ENCODE assay signal across 25 cellular contexts in the genomic region with DNA sequence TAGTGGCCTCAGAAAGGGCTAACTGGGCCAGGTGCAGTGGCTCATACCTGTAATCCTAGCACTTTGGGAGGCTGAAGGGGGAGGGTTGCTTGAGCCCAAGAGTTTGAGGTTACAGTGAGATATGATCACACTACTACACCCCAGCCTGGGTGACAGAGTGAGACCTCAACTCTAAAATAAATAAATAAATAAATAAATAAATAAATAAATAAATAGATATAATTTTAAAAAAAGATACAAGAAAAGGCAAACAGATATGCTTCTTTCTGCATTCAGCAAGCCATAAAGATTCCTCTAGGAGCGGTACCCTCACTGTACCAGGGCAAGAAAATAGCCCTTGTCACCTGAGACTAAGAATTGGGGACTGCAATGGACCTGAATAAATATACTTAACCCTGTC. TPM values are rescaled to one million over a fixed set of nuclear protein-coding genes. Genes with fewer than 3 reads are reported as not detected.
DNase-seq lines count a peak whose midpoint lies in the region; ATAC-seq, FAIRE-seq and TF ChIP-seq lines count a peak whose summit lies in the region.
"Had no signal": no experiment of that assay in that cellular context is flagged by ENCODE, and none has a peak within 500 bp of the region (broad histone marks: within the 10 kb centered on the region; RNA-seq: fewer than 3 reads in every experiment).

No MANE protein-coding gene starts in this region.

- DNase-seq in activated CD8-positive, alpha-beta memory T cell treated with anti-CD3 and anti-CD28 coated beads, Interleukin-2, amount 10 ng/mL, durations not matched to agents 7 days and 5 days: no peak
- no peak for DNase-seq in activated CD8-positive, alpha-beta memory T cell treated with anti-CD3 and anti-CD28 coated beads, Interleukin-2, amount 50 U/mL, for 4 hours
- no peak for DNase-seq in kidney
- DNase-seq in mesenchymal stem cell: no peak
- DNase-seq in NAMALWA (ENCODE audit: low spot score): no peak
- DNase-seq in H9: no peak
- DNase-seq: activated CD4-positive, alpha-beta T cell treated with anti-CD3 and anti-CD28 coated beads for 48 hours; activated T-cell treated with anti-CD3 and anti-CD28 coated beads, Interleukin-2, amount 50 U/mL, for 24 hours; C1 segment of cervical spinal cord; dermis blood vessel endothelial cell; DMS79; foreskin melanocyte; hippocampal formation; mammary epithelial cell; NCI-H187 treated with DMSO at 0.1 percent for 48 hours; nucleus accumbens; substantia nigra; uterus had no signal

- 93% methylated on average over 1 of the region's 1 CpG for WGBS in mesenchymal stem cell
- WGBS in H9 (ENCODE audit: extremely low coverage, insufficient read length, low lambda C conversion rate): no CpG with 5 or more reads among the region's 1 CpG

- H2BK120ac ChIP-seq in mesenchymal stem cell (ENCODE audit: low read depth, low read length) (no peak overlapping the region), H9 (ENCODE audit: low read depth, low read length, poor library complexity, severe bottlenecking) (no peak overlapping the region)

- H3K14ac ChIP-seq in mesenchymal stem cell (ENCODE audit: low read length in 2 of 2) (no peak overlapping the region), H9 (ENCODE audit: insufficient read depth, low read length) (no peak overlapping the region)

- H4K20me1 ChIP-seq in OCI-LY1 (ENCODE audit: insufficient read depth, low read length) (no peaks in the 10 kb centered on the region), H9 (ENCODE audit: control insufficient read depth, insufficient read depth, insufficient read length) (no peaks in the 10 kb centered on the region)

- H3K4me3 ChIP-seq in OCI-LY1 (ENCODE audit: low read depth, low read length, poor library complexity, severe bottlenecking) (no peak overlapping the region), kidney (ENCODE audit: low read length in 2 of 2) (no peak overlapping the region), mesenchymal stem cell (ENCODE audit: insufficient read depth in 1 of 2, low read depth in 1 of 2, low read length in 2 of 2) (no peak overlapping the region)
- H3K4me3 ChIP-seq: K562, SK-N-MC, uterus had no signal

- no peak overlapping the region for H4K5ac ChIP-seq in H9 (ENCODE audit: insufficient read length, low read depth, low read length)

- no peak overlapping the region for H3K18ac ChIP-seq in mesenchymal stem cell (ENCODE audit: low read depth in 1 of 2, low read length in 2 of 2)
- no peak overlapping the region for H3K18ac ChIP-seq in H9 (ENCODE audit: insufficient read length, low read depth, low read length)

- H3K4me2 ChIP-seq in OCI-LY1 (ENCODE audit: low read length) (no peak overlapping the region), mesenchymal stem cell (ENCODE audit: low read length, poor library complexity, severe bottlenecking) (no peak overlapping the region), H9 (ENCODE audit: insufficient read depth, insufficient read length, low read length) (no peak overlapping the region)

- H3K23ac ChIP-seq in mesenchymal stem cell (ENCODE audit: low read length in 2 of 2): no peak overlapping the region
- no peak overlapping the region for H3K23ac ChIP-seq in H9 (ENCODE audit: insufficient read length, low read depth, low read length)

- no peaks in the 10 kb centered on the region for H3K9me3 Mint-ChIP-seq in activated CD8-positive, alpha-beta memory T cell treated with anti-CD3 and anti-CD28 coated beads, Interleukin-2, amount 10 ng/mL, durations not matched to agents 7 days and 5 days (ENCODE audit: low read depth)
- no peaks in the 10 kb centered on the region for H3K9me3 Mint-ChIP-seq in stimulated activated memory B cell treated with anti-CD40 and anti-IgM and Interleukin-4, amounts not matched to agents 10 μg/mL and 1 μg/mL and 100 μg/mL, for 72 hours
- no peaks in the 10 kb centered on the region; a peak in 1 of 5 replicates for H3K9me3 Mint-ChIP-seq in H9
- H3K9me3 Mint-ChIP-seq: activated T-cell treated with anti-CD3 and anti-CD28 coated beads, Interleukin-2, amount 50 U/mL, for 24 hours had no signal

- H3K79me2 ChIP-seq in OCI-LY1 (ENCODE audit: insufficient read depth, low read length) (no peaks in the 10 kb centered on the region), H9 (ENCODE audit: insufficient read depth, low read length) (no peaks in the 10 kb centered on the region)

- H4K91ac ChIP-seq in mesenchymal stem cell (ENCODE audit: low read length): no peak overlapping the region
- no peak overlapping the region for H4K91ac ChIP-seq in H9 (ENCODE audit: insufficient read length, low read depth, low read length)

- H3K4me3 Mint-ChIP-seq in activated CD8-positive, alpha-beta memory T cell treated with anti-CD3 and anti-CD28 coated beads, Interleukin-2, amount 10 ng/mL, durations not matched to agents 7 days and 5 days: no peak overlapping the region
- peak overlapping the region; percentile 69 for H3K4me3 Mint-ChIP-seq in stimulated activated memory B cell treated with anti-CD40 and anti-IgM and Interleukin-4, amounts not matched to agents 10 μg/mL and 1 μg/mL and 100 μg/mL, for 72 hours
- no peak overlapping the region for H3K4me3 Mint-ChIP-seq in H9

- TF ChIP-seq CTCF in OCI-LY1 (IDR thresholded peaks at IDR 0.05; ENCODE audit: low read length) (no peak), kidney (IDR thresholded peaks at IDR 0.05; ENCODE audit: borderline replicate concordance, extremely low read depth, insufficient read depth) (no peak), H9 (conservative IDR thresholded peaks at IDR 0.05) (no peak)

- H3K4ac ChIP-seq in mesenchymal stem cell (ENCODE audit: low read depth in 1 of 2, low read length in 2 of 2) (no peak overlapping the region), H9 (ENCODE audit: low read depth, low read length) (no peak overlapping the region)

- ATAC-seq in activated CD8-positive, alpha-beta memory T cell treated with anti-CD3 and anti-CD28 coated beads, Interleukin-2, amount 10 ng/mL, durations not matched to agents 7 days and 5 days: no peak
- ATAC-seq in stimulated activated memory B cell treated with anti-CD40 and anti-IgM and Interleukin-4, amounts not matched to agents 10 μg/mL and 1 μg/mL and 100 μg/mL, for 72 hours: no peak
- ATAC-seq: HCT116, K562 had no signal

- H3K4me1 ChIP-seq in OCI-LY1 (ENCODE audit: insufficient read depth, low read length, severe bottlenecking) (peaks cover 69% of the 10 kb centered on the region), kidney (ENCODE audit: control insufficient read depth in 1 of 2, insufficient read depth in 1 of 2, low read depth in 1 of 2, low read length in 2 of 2) (peaks cover 21 to 32% of the 10 kb centered on the region in 2 donors), mesenchymal stem cell (ENCODE audit: control insufficient read depth, insufficient read depth, low read depth, low read length) (peaks cover 27% of the 10 kb centered on the region), H9 (ENCODE audit: insufficient read depth, low read length) (no peaks in the 10 kb centered on the region; the same call in 1 of the 2 replicates)
- H3K4me1 ChIP-seq: uterus had no signal

- H2BK12ac ChIP-seq in mesenchymal stem cell (ENCODE audit: low read length in 2 of 2): no peak overlapping the region
- H2BK12ac ChIP-seq in H9 (ENCODE audit: insufficient read length, low read depth, low read length): no peak overlapping the region

- H3T11ph ChIP-seq in H9 (ENCODE audit: low read length): no peak overlapping the region

- intact Hi-C loops in kidney (cut with DNase I): no loop called here

- H2BK15ac ChIP-seq in mesenchymal stem cell (ENCODE audit: low read depth, poor library complexity, severe bottlenecking) (no peak overlapping the region), H9 (ENCODE audit: low read depth, low read length) (no peak overlapping the region)

- H2AFZ ChIP-seq in OCI-LY1 (ENCODE audit: low read length) (no peak overlapping the region), mesenchymal stem cell (ENCODE audit: low read depth, low read length) (no peak overlapping the region), H9 (ENCODE audit: low read length) (no peak overlapping the region)

- no peaks in the 10 kb centered on the region for H3K9me2 ChIP-seq in OCI-LY1 (ENCODE audit: low read depth, low read length)

- H3K23me2 ChIP-seq in H9 (ENCODE audit: insufficient read length, low read depth, low read length, poor library complexity, severe bottlenecking): peaks cover 5% of the 10 kb centered on the region

- H3K9ac ChIP-seq in OCI-LY1 (ENCODE audit: low read length) (no peak overlapping the region), kidney (ENCODE audit: low read length in 2 of 2) (no peak overlapping the region), mesenchymal stem cell (ENCODE audit: low read length) (no peak overlapping the region), H9 (ENCODE audit: extremely low read depth, insufficient read length, low read length) (no peak overlapping the region)

- no peaks in the 10 kb centered on the region for H3K36me3 ChIP-seq in OCI-LY1 (ENCODE audit: insufficient read depth, low read length)
- H3K36me3 ChIP-seq in kidney (ENCODE audit: control insufficient read depth in 1 of 2, insufficient read depth in 2 of 2, low read length in 2 of 2): peaks cover 3 to 6% of the 10 kb centered on the region in 2 donors
- peaks cover 0 to under 1% of the 10 kb centered on the region in 2 experiments for H3K36me3 ChIP-seq in mesenchymal stem cell (ENCODE audit: control insufficient read depth in 1 of 2, insufficient read depth in 2 of 2, low read depth in 1 of 2, low read length in 2 of 2)
- H3K36me3 ChIP-seq: uterus had no signal

- no peak overlapping the region for H2AK5ac ChIP-seq in mesenchymal stem cell (ENCODE audit: low read length, severe bottlenecking)
- no peak overlapping the region for H2AK5ac ChIP-seq in H9 (ENCODE audit: insufficient read length, low read length)

- H4K8ac ChIP-seq in mesenchymal stem cell (ENCODE audit: low read length) (no peak overlapping the region), H9 (replicated peaks; ENCODE audit: insufficient read length, low read depth, low read length) (no peak overlapping the region)

- H3K36me3 Mint-ChIP-seq in activated CD8-positive, alpha-beta memory T cell treated with anti-CD3 and anti-CD28 coated beads, Interleukin-2, amount 10 ng/mL, durations not matched to agents 7 days and 5 days: no peaks in the 10 kb centered on the region
- no peaks in the 10 kb centered on the region for H3K36me3 Mint-ChIP-seq in stimulated activated memory B cell treated with anti-CD40 and anti-IgM and Interleukin-4, amounts not matched to agents 10 μg/mL and 1 μg/mL and 100 μg/mL, for 72 hours
- no peaks in the 10 kb centered on the region for H3K36me3 Mint-ChIP-seq in H9 (ENCODE audit: insufficient read depth in 1 of 3, low read depth in 3 of 3)

- no peak overlapping the region for H2BK20ac ChIP-seq in H9 (ENCODE audit: low read depth, low read length, poor library complexity, severe bottlenecking)

- 0 out of 2 replicates have a peak, but pooled peaks cover 3% of the 10 kb centered on the region for H3F3A ChIP-seq in OCI-LY1 (ENCODE audit: insufficient read depth, low read length)

- peak overlapping the region; percentile 84 for H3K27ac Mint-ChIP-seq in activated CD8-positive, alpha-beta memory T cell treated with anti-CD3 and anti-CD28 coated beads, Interleukin-2, amount 10 ng/mL, durations not matched to agents 7 days and 5 days
- peak overlapping the region; percentile 67 for H3K27ac Mint-ChIP-seq in stimulated activated memory B cell treated with anti-CD40 and anti-IgM and Interleukin-4, amounts not matched to agents 10 μg/mL and 1 μg/mL and 100 μg/mL, for 72 hours
- no peak overlapping the region for H3K27ac Mint-ChIP-seq in H9

- H3K56ac ChIP-seq in H9 (ENCODE audit: insufficient read length, low read depth, low read length): no peak overlapping the region

- H3K79me1 ChIP-seq in mesenchymal stem cell (replicated peaks; ENCODE audit: low read length, poor library complexity, severe bottlenecking) (peaks cover 2% of the 10 kb centered on the region), H9 (ENCODE audit: insufficient read depth, low read depth, low read length, poor library complexity, severe bottlenecking) (no peaks in the 10 kb centered on the region)

- CTCF ChIA-PET in activated CD8-positive, alpha-beta memory T cell treated with anti-CD3 and anti-CD28 coated beads, Interleukin-2, amount 10 ng/mL, durations not matched to agents 7 days and 5 days (lab: Charles Lee): interaction anchor here (1.0 kb wide), 1 partner anchor 35 kb away, joined by 3 read pairs; no protein-coding TSS in a partner anchor

- no peaks in the 10 kb centered on the region for H3K27me3 Mint-ChIP-seq in activated CD8-positive, alpha-beta memory T cell treated with anti-CD3 and anti-CD28 coated beads, Interleukin-2, amount 10 ng/mL, durations not matched to agents 7 days and 5 days
- H3K27me3 Mint-ChIP-seq in stimulated activated memory B cell treated with anti-CD40 and anti-IgM and Interleukin-4, amounts not matched to agents 10 μg/mL and 1 μg/mL and 100 μg/mL, for 72 hours: no peaks in the 10 kb centered on the region
- peaks cover 60% of the 10 kb centered on the region for H3K27me3 Mint-ChIP-seq in H9 (ENCODE audit: low read depth)
- H3K27me3 Mint-ChIP-seq: activated T-cell treated with anti-CD3 and anti-CD28 coated beads, Interleukin-2, amount 50 U/mL, for 24 hours had no signal

- no peak for FAIRE-seq in kidney (lab: Jason Lieb, UNC)
- FAIRE-seq: K562, keratinocyte had no signal

- H3K9me3 ChIP-seq in OCI-LY1 (ENCODE audit: low read length): no peaks in the 10 kb centered on the region
- no peaks in the 10 kb centered on the region for H3K9me3 ChIP-seq in kidney (ENCODE audit: control insufficient read depth in 1 of 2, low read length in 2 of 2)
- no peaks in the 10 kb centered on the region for H3K9me3 ChIP-seq in mesenchymal stem cell (ENCODE audit: control insufficient read depth, low read length)
- no peaks in the 10 kb centered on the region for H3K9me3 ChIP-seq in H9 (ENCODE audit: control insufficient read depth, low read depth, low read length)
- H3K9me3 ChIP-seq: uterus had no signal

- H2BK5ac ChIP-seq in mesenchymal stem cell (ENCODE audit: low read depth, low read length, poor library complexity, severe bottlenecking) (no peak overlapping the region), H9 (ENCODE audit: insufficient read length, low read length) (no peak overlapping the region)

- H3K27ac ChIP-seq in OCI-LY1 (ENCODE audit: low read depth, low read length, poor library complexity, severe bottlenecking) (peak overlapping the region; percentile 88), kidney (ENCODE audit: low read depth in 2 of 2, low read length in 2 of 2) (peak overlapping the region; percentile 86 to 89), mesenchymal stem cell (ENCODE audit: low read length, poor library complexity, severe bottlenecking) (no peak overlapping the region), H9 (ENCODE audit: insufficient read length, low read depth, low read length) (no peak overlapping the region)
- H3K27ac ChIP-seq: epithelial cell of prostate, SK-N-MC, uterus had no signal

- H3K4me1 Mint-ChIP-seq in activated CD8-positive, alpha-beta memory T cell treated with anti-CD3 and anti-CD28 coated beads, Interleukin-2, amount 10 ng/mL, durations not matched to agents 7 days and 5 days: peaks cover 49% of the 10 kb centered on the region
- H3K4me1 Mint-ChIP-seq in stimulated activated memory B cell treated with anti-CD40 and anti-IgM and Interleukin-4, amounts not matched to agents 10 μg/mL and 1 μg/mL and 100 μg/mL, for 72 hours: peaks cover 68% of the 10 kb centered on the region
- peaks cover 14 to 28% of the 10 kb centered on the region in 2 experiments for H3K4me1 Mint-ChIP-seq in H9

- no peaks in the 10 kb centered on the region for H3K27me3 ChIP-seq in OCI-LY1 (ENCODE audit: insufficient read depth, low read length)
- H3K27me3 ChIP-seq in mesenchymal stem cell (ENCODE audit: control insufficient read depth in 1 of 2, insufficient read depth in 1 of 2, low read length in 2 of 2): no peaks in the 10 kb centered on the region
- no peaks in the 10 kb centered on the region; the same call in 1 of the 2 replicates for H3K27me3 ChIP-seq in H9 (ENCODE audit: insufficient read depth, low read length)
- H3K27me3 ChIP-seq: uterus had no signal

RNA-seq across cellular contexts. Expression of gene RSPH14, which starts 1.3 kb away (rescaled TPM):
- total RNA-seq in activated CD8-positive, alpha-beta memory T cell treated with anti-CD3 and anti-CD28 coated beads, Interleukin-2, amount 10 ng/mL, durations not matched to agents 7 days and 5 days: not detected
- total RNA-seq in kidney: 5.2 TPM
- 11.9 TPM for polyA plus RNA-seq in kidney (ENCODE audit: insufficient read depth, low read depth, low replicate concordance)
- not detected for polyA plus RNA-seq in mesenchymal stem cell (2013, experiment 1 of 2)
- 0.04 TPM for polyA plus RNA-seq in mesenchymal stem cell (2013, experiment 2 of 2)
- not detected in 2 replicates for total RNA-seq in H9 (2021)
- total RNA-seq: K562 had no signal
- polyA plus RNA-seq: keratinocyte, mammary epithelial cell had no signal

RNA-seq across cellular contexts. Expression of gene RAB36, which starts 2.2 kb away (rescaled TPM):
- under 1 TPM; 0.26 to 0.37 TPM for total RNA-seq in activated CD8-positive, alpha-beta memory T cell treated with anti-CD3 and anti-CD28 coated beads, Interleukin-2, amount 10 ng/mL, durations not matched to agents 7 days and 5 days
- total RNA-seq in kidney: 30.5 TPM
- 9.7 TPM for polyA plus RNA-seq in kidney (ENCODE audit: insufficient read depth, low read depth, low replicate concordance)
- polyA plus RNA-seq in mesenchymal stem cell (2013, experiment 1 of 2): 1.7 TPM
- polyA plus RNA-seq in mesenchymal stem cell (2013, experiment 2 of 2): 1.9 TPM
- total RNA-seq in H9 (2021): 0.92 and 1.4 TPM in 2 replicates

RNA-seq across cellular contexts. Expression of gene BCR, which starts 37.2 kb away (rescaled TPM):
- total RNA-seq in activated CD8-positive, alpha-beta memory T cell treated with anti-CD3 and anti-CD28 coated beads, Interleukin-2, amount 10 ng/mL, durations not matched to agents 7 days and 5 days: 10 to 100 TPM; 20.6 to 40.2 TPM
- total RNA-seq in kidney (97.7 TPM), H9 (2021) (77.0 and 81.6 TPM in 2 replicates)
- 45.0 TPM for polyA plus RNA-seq in kidney (ENCODE audit: insufficient read depth, low read depth, low replicate concordance)
- 7.3 TPM for polyA plus RNA-seq in mesenchymal stem cell (2013, experiment 1 of 2)
- 7.1 TPM for polyA plus RNA-seq in mesenchymal stem cell (2013, experiment 2 of 2)

Comparison
In these comparisons a context has a peak if more than half of its experiments do, and no peak if none do; other contexts are left out.
1. H3K27ac Mint-ChIP-seq: peak in activated CD8-positive, alpha-beta memory T cell treated with anti-CD3 and anti-CD28 coated beads, Interleukin-2, amount 10 ng/mL, durations not matched to agents 7 days and 5 days (single experiment) and stimulated activated memory B cell treated with anti-CD40 and anti-IgM and Interleukin-4, amounts not matched to agents 10 μg/mL and 1 μg/mL and 100 μg/mL, for 72 hours (single experiment); none in H9 (0 of 3).
2. H3K27ac ChIP-seq: peak in OCI-LY1 (single experiment) and kidney (2 of 2); none in mesenchymal stem cell (single experiment) and H9 (single experiment).
3. RNA of gene RAB36, which starts 2.2 kb away (total RNA-seq): 30.5 TPM in kidney (single experiment); 0.92 to 1.4 TPM in H9 and 0.26 to 0.37 TPM in activated CD8-positive, alpha-beta memory T cell treated with anti-CD3 and anti-CD28 coated beads, Interleukin-2, amount 10 ng/mL, durations not matched to agents 7 days and 5 days; every median in the first group is over 10 times any median in the second.